In genomic region chr20:62852196-62852595, GRCh38 we compare ENCODE assay signal across 20 cellular contexts. TPM values are rescaled to one million over a fixed set of nuclear protein-coding genes. Genes with fewer than 3 reads are reported as not detected.
A peak's percentile ranks its signal among the peaks of the same experiment; 100 is the strongest.
DNase-seq lines count a peak whose midpoint lies in the region; ATAC-seq and TF ChIP-seq lines count a peak whose summit lies in the region.
"Had no signal": no experiment of that assay in that cellular context is flagged by ENCODE, and none has a peak within 500 bp of the region (broad histone marks: within the 10 kb centered on the region; RNA-seq: fewer than 3 reads in every experiment).

No MANE protein-coding gene starts in this region.

- H3K4me3 Mint-ChIP-seq in activated CD8-positive, alpha-beta T cell treated with anti-CD3 and anti-CD28 coated beads, Interleukin-2, amount 10 ng/mL, durations not matched to agents 7 days and 5 days: no peak overlapping the region
- no peak overlapping the region for H3K4me3 Mint-ChIP-seq in activated CD8-positive, alpha-beta T cell treated with anti-CD3 and anti-CD28 coated beads for 36 hours
- no peak overlapping the region for H3K4me3 Mint-ChIP-seq in effector memory CD8-positive, alpha-beta T cell
- H3K4me3 Mint-ChIP-seq: CD14-positive monocyte; CD4-positive, alpha-beta memory T cell; GM23338; HFFc6 had no signal

- intact Hi-C loops in activated CD8-positive, alpha-beta T cell treated with anti-CD3 and anti-CD28 coated beads for 36 hours (cut with micrococcal nuclease): no loop called here
- intact Hi-C loops in Panc1 (cut with micrococcal nuclease; ENCODE audit: unreplicated experiment): no loop called here
- intact Hi-C loops in dorsolateral prefrontal cortex (cut with DNase I): loop anchor here in 1 of 2 donors (10.0 kb wide), 1 partner anchor 57 kb away; the partner anchor contains the start of gene MRGBP

- H3K27me3 Mint-ChIP-seq in activated CD8-positive, alpha-beta T cell treated with anti-CD3 and anti-CD28 coated beads, Interleukin-2, amount 10 ng/mL, durations not matched to agents 7 days and 5 days (ENCODE audit: low read depth): no peaks in the 10 kb centered on the region
- H3K27me3 Mint-ChIP-seq in activated CD8-positive, alpha-beta T cell treated with anti-CD3 and anti-CD28 coated beads for 36 hours: no peaks in the 10 kb centered on the region
- no peaks in the 10 kb centered on the region for H3K27me3 Mint-ChIP-seq in effector memory CD8-positive, alpha-beta T cell
- H3K27me3 Mint-ChIP-seq: CD4-positive, alpha-beta memory T cell had no signal

- TF ChIP-seq CTCF in activated CD8-positive, alpha-beta T cell treated with anti-CD3 and anti-CD28 coated beads for 36 hours (IDR thresholded peaks at IDR 0.05): no peak
- TF ChIP-seq CTCF in Panc1 (IDR thresholded peaks at IDR 0.05) (no peak), dorsolateral prefrontal cortex (IDR thresholded peaks at IDR 0.05 in 54 of 56, conservative IDR thresholded peaks at IDR 0.05 in 2 of 56; ENCODE audit: low read depth in 1 of 56, partially characterized antibody in 56 of 56) (no peak)

- no TSS peak for BruUV-seq in Panc1 (replicated peaks; lab: Mats Ljungman, UMichigan)

- no peaks in the 10 kb centered on the region for H3K9me3 Mint-ChIP-seq in activated CD8-positive, alpha-beta T cell treated with anti-CD3 and anti-CD28 coated beads, Interleukin-2, amount 10 ng/mL, durations not matched to agents 7 days and 5 days (ENCODE audit: insufficient read depth)
- H3K9me3 Mint-ChIP-seq in activated CD8-positive, alpha-beta T cell treated with anti-CD3 and anti-CD28 coated beads for 36 hours: no peaks in the 10 kb centered on the region
- no peaks in the 10 kb centered on the region for H3K9me3 Mint-ChIP-seq in effector memory CD8-positive, alpha-beta T cell
- H3K9me3 Mint-ChIP-seq: CD14-positive monocyte, GM23338, HFFc6 had no signal

- H3K27ac Mint-ChIP-seq in activated CD8-positive, alpha-beta T cell treated with anti-CD3 and anti-CD28 coated beads, Interleukin-2, amount 10 ng/mL, durations not matched to agents 7 days and 5 days: peak overlapping the region; percentile 20
- no peak overlapping the region for H3K27ac Mint-ChIP-seq in activated CD8-positive, alpha-beta T cell treated with anti-CD3 and anti-CD28 coated beads for 36 hours
- H3K27ac Mint-ChIP-seq in effector memory CD8-positive, alpha-beta T cell: no peak overlapping the region
- H3K27ac Mint-ChIP-seq: GM23338, HFFc6 had no signal

- no peak for DNase-seq in activated CD8-positive, alpha-beta T cell treated with anti-CD3 and anti-CD28 coated beads, Interleukin-2, amount 10 ng/mL, durations not matched to agents 7 days and 5 days
- no peak for DNase-seq in activated CD8-positive, alpha-beta T cell treated with anti-CD3 and anti-CD28 coated beads for 36 hours
- DNase-seq in Panc1 (ENCODE audit: low read depth, low spot score) (no peak), dorsolateral prefrontal cortex (no peak)
- no peak for DNase-seq in effector memory CD8-positive, alpha-beta T cell
- no peak for DNase-seq in activated naive CD4-positive, alpha-beta T cell (lab: John Stamatoyannopoulos, UW)
- DNase-seq: AML-193; CD4-positive, alpha-beta memory T cell; DMS153; DMS79; GDM1; HFFc6; IMR-90 had no signal

- H3K4me1 ChIP-seq in Panc1 (ENCODE audit: control insufficient read depth, insufficient read depth, low read length): no peaks in the 10 kb centered on the region
- H3K4me1 ChIP-seq: A549 had no signal

- H3K4me3 ChIP-seq in Panc1 (ENCODE audit: low read depth in 2 of 2, low read length in 2 of 2) (no peak overlapping the region), dorsolateral prefrontal cortex (no peak overlapping the region)
- H3K4me3 ChIP-seq: A549, GM23338 had no signal

- H3K27ac ChIP-seq in Panc1 (ENCODE audit: low read length) (no peak overlapping the region), dorsolateral prefrontal cortex (peak overlapping the region in 54 of 59 donors; percentile 29 to 99 (median 95))
- H3K27ac ChIP-seq: 22Rv1, A549, HL-60 had no signal

- POLR2A ChIA-PET in activated CD8-positive, alpha-beta T cell treated with anti-CD3 and anti-CD28 coated beads, Interleukin-2, amount 10 ng/mL, durations not matched to agents 7 days and 5 days (lab: Charles Lee): no interaction called here
- POLR2A ChIA-PET in activated CD8-positive, alpha-beta T cell treated with anti-CD3 and anti-CD28 coated beads for 36 hours (lab: Charles Lee): no interaction called here
- POLR2A ChIA-PET in Panc1 (lab: Charles Lee): no interaction called here

- no peaks in the 10 kb centered on the region for H3K9me3 ChIP-seq in Panc1 (ENCODE audit: control insufficient read depth, insufficient read depth, low read depth, low read length)
- H3K9me3 ChIP-seq: A549 had no signal

- H3K36me3 Mint-ChIP-seq in activated CD8-positive, alpha-beta T cell treated with anti-CD3 and anti-CD28 coated beads, Interleukin-2, amount 10 ng/mL, durations not matched to agents 7 days and 5 days (ENCODE audit: low read depth): peaks cover 17% of the 10 kb centered on the region
- peaks cover 26% of the 10 kb centered on the region for H3K36me3 Mint-ChIP-seq in activated CD8-positive, alpha-beta T cell treated with anti-CD3 and anti-CD28 coated beads for 36 hours (ENCODE audit: low read depth)
- peaks cover 11% of the 10 kb centered on the region for H3K36me3 Mint-ChIP-seq in effector memory CD8-positive, alpha-beta T cell (ENCODE audit: insufficient read depth)

- in situ Hi-C loops in Panc1 (cut with HindIII; ENCODE audit: low pct_unique_long_range_greater_than_20kb, low sequenced_read_pairs): no loop called here

- H3K36me3 ChIP-seq in Panc1 (ENCODE audit: control insufficient read depth, insufficient read depth, low read length): peaks cover 8% of the 10 kb centered on the region

- no peaks in the 10 kb centered on the region for H3K4me1 Mint-ChIP-seq in activated CD8-positive, alpha-beta T cell treated with anti-CD3 and anti-CD28 coated beads, Interleukin-2, amount 10 ng/mL, durations not matched to agents 7 days and 5 days (ENCODE audit: low read depth)
- no peaks in the 10 kb centered on the region for H3K4me1 Mint-ChIP-seq in activated CD8-positive, alpha-beta T cell treated with anti-CD3 and anti-CD28 coated beads for 36 hours (ENCODE audit: low read depth)
- H3K4me1 Mint-ChIP-seq in effector memory CD8-positive, alpha-beta T cell (ENCODE audit: low read depth in 2 of 2): peaks cover 2 to 12% of the 10 kb centered on the region in 2 donors
- H3K4me1 Mint-ChIP-seq: CD14-positive monocyte had no signal

- ATAC-seq in activated CD8-positive, alpha-beta T cell treated with anti-CD3 and anti-CD28 coated beads, Interleukin-2, amount 10 ng/mL, durations not matched to agents 7 days and 5 days: no peak
- no peak for ATAC-seq in activated CD8-positive, alpha-beta T cell treated with anti-CD3 and anti-CD28 coated beads for 36 hours
- ATAC-seq in Panc1 (peak; percentile 35; the same call in 1 of the 2 replicates), GM18909 (IDR thresholded peaks at IDR 0.05; ENCODE audit: poor library complexity, unreplicated experiment) (no peak)
- no peak for ATAC-seq in effector memory CD8-positive, alpha-beta T cell (replicated peaks)
- ATAC-seq: GM23338, HCT116 had no signal

- CTCF ChIA-PET in activated CD8-positive, alpha-beta T cell treated with anti-CD3 and anti-CD28 coated beads, Interleukin-2, amount 10 ng/mL, durations not matched to agents 7 days and 5 days (lab: Charles Lee): no interaction called here
- CTCF ChIA-PET in activated CD8-positive, alpha-beta T cell treated with anti-CD3 and anti-CD28 coated beads for 36 hours (lab: Charles Lee): no interaction called here
- CTCF ChIA-PET in Panc1 (lab: Charles Lee): no interaction called here

- H3K27me3 ChIP-seq in Panc1 (ENCODE audit: control insufficient read depth, insufficient read depth, low read length) (no peaks in the 10 kb centered on the region), dorsolateral prefrontal cortex (no peaks in the 10 kb centered on the region)

RNA-seq across cellular contexts. Expression of gene TCFL5, which starts 9.4 kb away (rescaled TPM):
- 1 to 10 TPM; 7.9 to 9.6 TPM for total RNA-seq in activated CD8-positive, alpha-beta T cell treated with anti-CD3 and anti-CD28 coated beads, Interleukin-2, amount 10 ng/mL, durations not matched to agents 7 days and 5 days
- total RNA-seq in activated CD8-positive, alpha-beta T cell treated with anti-CD3 and anti-CD28 coated beads for 36 hours: 1 to 10 TPM; 7.5 to 7.6 TPM
- total RNA-seq in Panc1 (2021; ENCODE audit: unreplicated experiment) (23.8 TPM), dorsolateral prefrontal cortex (10 to 100 TPM; 15.1 to 52.2 (median 27.7) TPM)
- polyA plus RNA-seq in Panc1 (2012; ENCODE audit: insufficient read length): 22.3 TPM

RNA-seq across cellular contexts. Expression of gene COL9A3, which starts 35.3 kb away (rescaled TPM):
- total RNA-seq in activated CD8-positive, alpha-beta T cell treated with anti-CD3 and anti-CD28 coated beads, Interleukin-2, amount 10 ng/mL, durations not matched to agents 7 days and 5 days: not detected
- total RNA-seq in activated CD8-positive, alpha-beta T cell treated with anti-CD3 and anti-CD28 coated beads for 36 hours: not detected
- total RNA-seq in Panc1 (2021; ENCODE audit: unreplicated experiment) (46.6 TPM), dorsolateral prefrontal cortex (100 to 1,000 TPM in 8 of 120 experiments, 10 to 100 TPM in 112; 15.9 to 126 (median 44.6) TPM)
- 53.7 TPM for polyA plus RNA-seq in Panc1 (2012; ENCODE audit: insufficient read length)
- total RNA-seq: CD4-positive, alpha-beta memory T cell had no signal

RNA-seq across cellular contexts. Expression of gene OGFR, which starts 47.6 kb away (rescaled TPM):
- 10 to 100 TPM; 67.0 to 76.6 TPM for total RNA-seq in activated CD8-positive, alpha-beta T cell treated with anti-CD3 and anti-CD28 coated beads, Interleukin-2, amount 10 ng/mL, durations not matched to agents 7 days and 5 days
- total RNA-seq in activated CD8-positive, alpha-beta T cell treated with anti-CD3 and anti-CD28 coated beads for 36 hours: 10 to 100 TPM; 53.6 to 55.2 TPM
- 47.3 TPM for total RNA-seq in Panc1 (2021; ENCODE audit: unreplicated experiment)
- polyA plus RNA-seq in Panc1 (2012; ENCODE audit: insufficient read length): 60.2 TPM
- 100 to 1,000 TPM in 1 of 120 experiments, 10 to 100 TPM in 119; 40.5 to 100 (median 61.4) TPM for total RNA-seq in dorsolateral prefrontal cortex

RNA-seq across cellular contexts. Expression of gene MRGBP, which starts 55.9 kb away (rescaled TPM):
- 10 to 100 TPM; 18.3 to 19.2 TPM for total RNA-seq in activated CD8-positive, alpha-beta T cell treated with anti-CD3 and anti-CD28 coated beads, Interleukin-2, amount 10 ng/mL, durations not matched to agents 7 days and 5 days
- total RNA-seq in activated CD8-positive, alpha-beta T cell treated with anti-CD3 and anti-CD28 coated beads for 36 hours: 10 to 100 TPM; 18.5 to 18.9 TPM
- 49.9 TPM for total RNA-seq in Panc1 (2021; ENCODE audit: unreplicated experiment)
- polyA plus RNA-seq in Panc1 (2012; ENCODE audit: insufficient read length): 46.9 TPM
- 10 to 100 TPM in 44 of 120 experiments, 1 to 10 TPM in 76; 7.2 to 12.6 (median 9.5) TPM for total RNA-seq in dorsolateral prefrontal cortex

Comparison
In these comparisons a context has a peak if more than half of its experiments do, and no peak if none do; other contexts are left out.
1. RNA of gene COL9A3, which starts 35.3 kb away (total RNA-seq): 46.6 TPM in Panc1 (single experiment) and 15.9 to 126 TPM in dorsolateral prefrontal cortex; not detected in activated CD8-positive, alpha-beta T cell treated with anti-CD3 and anti-CD28 coated beads, Interleukin-2, amount 10 ng/mL, durations not matched to agents 7 days and 5 days and not detected in activated CD8-positive, alpha-beta T cell treated with anti-CD3 and anti-CD28 coated beads for 36 hours; every median in the first group is over 10 times any median in the second.